ENCODE assay signal across 8 cellular contexts in the genomic region with DNA sequence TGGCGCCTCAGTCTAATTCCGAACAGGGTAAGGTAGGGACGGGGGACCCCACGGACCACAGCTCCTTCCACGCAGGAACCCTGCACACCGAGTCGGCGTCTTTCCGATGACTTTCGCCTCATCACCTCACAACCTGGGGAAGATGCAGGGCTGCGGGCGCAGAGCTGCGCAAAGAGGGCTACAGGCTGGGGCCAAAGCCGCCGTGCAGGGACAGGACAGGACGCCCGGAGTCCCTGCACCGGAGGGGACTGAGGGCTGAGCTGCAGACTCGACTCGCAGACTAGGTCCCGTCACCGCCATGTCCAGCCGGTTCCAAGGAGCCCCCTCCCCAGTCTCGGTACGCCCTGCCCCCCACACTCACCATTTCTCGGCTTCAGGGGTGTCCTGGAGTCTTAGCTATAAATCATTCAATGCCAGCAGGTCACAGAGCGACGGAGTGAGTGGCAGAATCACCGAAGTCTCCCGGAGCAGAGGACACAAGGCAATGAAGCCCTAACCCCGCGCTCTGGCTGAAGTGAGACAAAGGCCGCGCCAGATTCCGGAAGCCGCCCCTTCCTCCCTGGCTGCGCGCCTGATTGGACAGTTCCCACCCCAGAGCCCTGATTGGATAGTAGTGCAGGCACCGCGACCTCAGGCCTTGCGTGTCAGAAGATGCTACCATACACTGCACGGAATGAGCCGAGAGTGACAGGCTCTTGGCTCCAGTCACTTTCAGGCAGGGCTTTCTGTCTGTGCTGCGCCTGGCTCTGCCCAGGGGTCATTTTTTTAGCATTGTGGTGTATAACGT. TPM values are rescaled to one million over a fixed set of nuclear protein-coding genes. Genes with fewer than 3 reads are reported as not detected.
DNase-seq lines count a peak whose midpoint lies in the region; TF ChIP-seq lines count a peak whose summit lies in the region.
"Not testable (repeated sequence)": the region's sequence is repeated elsewhere in the genome, so short reads cannot be mapped to it uniquely, and the experiment has no call there.

TSS of gene ZNF519 (minus strand) at position 522 of the 787 bp plus-strand sequence. CDS start at position 364, 158 bp downstream.

- H3K27me3 ChIP-seq in HAP-1 (ENCODE audit: low read depth); MG63: not testable (repeated sequence)

- in situ Hi-C loops in G401 (cut with HindIII; ENCODE audit: low sequenced_read_pairs); HAP-1 (cut with MboI; ENCODE audit: low sequenced_read_pairs): not testable (repeated sequence)

- H3K27me3 Mint-ChIP-seq in nephron progenitor cell (ENCODE audit: low read depth, poor library complexity); stimulated activated naive CD8-positive, alpha-beta T cell treated with anti-CD3 and anti-CD28 coated beads, Interleukin-15, Interleukin-2, amounts not matched to agents 100 ng/mL and 50 ng/mL, for 24 hours: not testable (repeated sequence)

- not testable (repeated sequence) for H3K9me3 ChIP-seq in HAP-1, MG63

- H3K4me3 ChIP-seq in HAP-1: peak within 1 kb of the TSS; percentile 61
- peak within 1 kb of the TSS; percentile 75 for H3K4me3 ChIP-seq in MG63

- peaks cover 26% of the 10 kb centered on the region for H3K4me1 Mint-ChIP-seq in nephron progenitor cell
- H3K4me1 Mint-ChIP-seq in stimulated activated naive CD8-positive, alpha-beta T cell treated with anti-CD3 and anti-CD28 coated beads, Interleukin-15, Interleukin-2, amounts not matched to agents 100 ng/mL and 50 ng/mL, for 24 hours (ENCODE audit: low read depth): peaks cover 17% of the 10 kb centered on the region

- H3K36me3 ChIP-seq in HAP-1 (replicated peaks); MG63: not testable (repeated sequence)

- DNase-seq in G401 (ENCODE audit: low spot score) (peak; percentile 99), HAP-1 (ENCODE audit: low spot score in 2 of 2) (peak; percentile 93 to 95), MG63 (peak; percentile 96), SHP77 (lab: John Stamatoyannopoulos, UW) (peak; percentile 94 to 97), fibroblast of the conjunctiva (ENCODE audit: low read depth) (peak; percentile 95), nephron progenitor cell (peak; percentile 80)
- DNase-seq in activated T-helper 9 cell treated with anti-CD3 and anti-CD28 coated beads, Interleukin-2, amount 50 U/mL, for 16 hours (ENCODE audit: low read depth): peak; percentile 77

- not testable (repeated sequence) for TF ChIP-seq CTCF in nephron progenitor cell (IDR thresholded peaks at IDR 0.05)

- H3K4me1 ChIP-seq in HAP-1: not testable (repeated sequence)

- H3K9me3 Mint-ChIP-seq in nephron progenitor cell: peaks cover 16% of the 10 kb centered on the region
- not testable (repeated sequence) for H3K9me3 Mint-ChIP-seq in stimulated activated naive CD8-positive, alpha-beta T cell treated with anti-CD3 and anti-CD28 coated beads, Interleukin-15, Interleukin-2, amounts not matched to agents 100 ng/mL and 50 ng/mL, for 24 hours

- H3K27ac Mint-ChIP-seq in nephron progenitor cell: peak within 1 kb of the TSS; percentile 99
- H3K27ac Mint-ChIP-seq in stimulated activated naive CD8-positive, alpha-beta T cell treated with anti-CD3 and anti-CD28 coated beads, Interleukin-15, Interleukin-2, amounts not matched to agents 100 ng/mL and 50 ng/mL, for 24 hours: peak within 1 kb of the TSS; percentile 83

- peaks cover 34% of the 10 kb centered on the region for H3K36me3 Mint-ChIP-seq in nephron progenitor cell (ENCODE audit: low read depth)
- H3K36me3 Mint-ChIP-seq in stimulated activated naive CD8-positive, alpha-beta T cell treated with anti-CD3 and anti-CD28 coated beads, Interleukin-15, Interleukin-2, amounts not matched to agents 100 ng/mL and 50 ng/mL, for 24 hours (ENCODE audit: low read depth): not testable (repeated sequence)

- H3K4me3 Mint-ChIP-seq in nephron progenitor cell: peak within 1 kb of the TSS; percentile 97
- peak within 1 kb of the TSS; percentile 91 for H3K4me3 Mint-ChIP-seq in stimulated activated naive CD8-positive, alpha-beta T cell treated with anti-CD3 and anti-CD28 coated beads, Interleukin-15, Interleukin-2, amounts not matched to agents 100 ng/mL and 50 ng/mL, for 24 hours

RNA-seq across cellular contexts. Expression of gene ZNF519, which starts in this region (rescaled TPM):
- 1.9 and 5.6 TPM in 2 replicates for total RNA-seq in G401 (2014; rRNA removed; shearing (Covaris generic))
- 4.5 and 6.4 TPM in 2 replicates for total RNA-seq in MG63 (2014; rRNA removed; shearing (Covaris generic); ENCODE audit: low replicate concordance)

Comparison
In these comparisons a context has a peak if more than half of its experiments do, and no peak if none do; other contexts are left out.
1. Peak in every context shown above with its lines: DNase-seq and H3K4me3 ChIP-seq.